ENCODE assay signal across 8 cellular contexts in genomic region chr3:19946291-19946831, GRCh38. TPM values are rescaled to one million over a fixed set of nuclear protein-coding genes. Genes with fewer than 3 reads are reported as not detected.
DNase-seq lines count a peak whose midpoint lies in the region; ATAC-seq and TF ChIP-seq lines count a peak whose summit lies in the region.

No MANE protein-coding gene starts in this region.

- peaks cover 0 to 2% (median 2%) of the 10 kb centered on the region in 3 donors for H3K27me3 Mint-ChIP-seq in CD14-positive monocyte (ENCODE audit: low read depth in 3 of 3)

- H3K4me3 Mint-ChIP-seq in CD14-positive monocyte: peak overlapping the region; percentile 98

- peaks cover 19% of the 10 kb centered on the region for H3K36me3 ChIP-seq in HUES48 (ENCODE audit: control insufficient read depth, insufficient read depth, low read length)
- H3K36me3 ChIP-seq in iPS-20b (ENCODE audit: insufficient read depth, low read depth, low read length): peaks cover 9% of the 10 kb centered on the region

- H3K36me3 Mint-ChIP-seq in CD14-positive monocyte: peaks cover 5% of the 10 kb centered on the region in 2 donors

- intact Hi-C loops in CD14-positive monocyte (cut with micrococcal nuclease): loop anchor here (2.0 to 5.0 kb wide), 2 partner anchors 96 to 240 kb away; partner anchors contain the start of genes KAT2B (in 2 of the 2) and SGO1 (in 2 of the 2)

- no peak for DNase-seq in CD14-positive monocyte (ENCODE audit: low spot score)
- peak; percentile 6 for DNase-seq in stromal cell of bone marrow (ENCODE audit: low read depth)
- DNase-seq in dedifferentiated amniotic fluid mesenchymal stem cell (ENCODE audit: extremely low spot score): no peak

- peaks cover 32% of the 10 kb centered on the region for H3K4me1 Mint-ChIP-seq in CD14-positive monocyte

- peak overlapping the region; percentile 76 for H3K4me3 ChIP-seq in HUES48 (ENCODE audit: low read depth, low read length)
- peak overlapping the region; percentile 99 for H3K4me3 ChIP-seq in iPS-20b (ENCODE audit: low read length)

- peak overlapping the region; percentile 96 for H3K27ac ChIP-seq in HUES48 (ENCODE audit: low read depth, low read length)
- H3K27ac ChIP-seq in adipose tissue (ENCODE audit: low read depth, low read length): peak overlapping the region; percentile 70
- H3K27ac ChIP-seq in iPS-20b (ENCODE audit: low read length): peak overlapping the region; percentile 95

- H3K4me1 ChIP-seq in HUES48 (ENCODE audit: control insufficient read depth, insufficient read depth, low read length) (peaks cover 26% of the 10 kb centered on the region), iPS-20b (ENCODE audit: insufficient read depth, low read length) (peaks cover 12% of the 10 kb centered on the region; the same call in 1 of the 2 replicates)

- H3K9ac ChIP-seq in HUES48 (ENCODE audit: low read depth, low read length) (peak overlapping the region; percentile 82), iPS-20b (ENCODE audit: low read depth, low read length) (peak overlapping the region; percentile 87)

- H3K27me3 ChIP-seq in HUES48 (ENCODE audit: control insufficient read depth, insufficient read depth, low read length) (no peaks in the 10 kb centered on the region), iPS-20b (ENCODE audit: insufficient read depth, low read length) (no peaks in the 10 kb centered on the region)

- TF ChIP-seq CTCF in CD14-positive monocyte (IDR thresholded peaks at IDR 0.05): no peak

- WGBS in adipose tissue, 3 donors: 16 to 30% (median 21%) methylated on average over 17 of the region's 17 CpGs

- peak overlapping the region; percentile 97 to 99 (median 98) for H3K27ac Mint-ChIP-seq in CD14-positive monocyte

- peaks cover 0 to 2% (median 0%) of the 10 kb centered on the region in 7 donors for H3K9me3 Mint-ChIP-seq in CD14-positive monocyte

- no peaks in the 10 kb centered on the region for H3K9me3 ChIP-seq in HUES48 (ENCODE audit: control insufficient read depth, insufficient read depth, low read length)
- H3K9me3 ChIP-seq in iPS-20b (ENCODE audit: insufficient read depth, low read depth, low read length): no peaks in the 10 kb centered on the region

- ATAC-seq in GM19463 (IDR thresholded peaks at IDR 0.05; ENCODE audit: unreplicated experiment) (peak; percentile 2), GM18858 (IDR thresholded peaks at IDR 0.05; ENCODE audit: unreplicated experiment) (no peak)

RNA-seq across cellular contexts. Expression of gene RAB5A, which starts 0.5 kb away (rescaled TPM):
- 10 to 100 TPM; 33.8 to 60.2 TPM for polyA plus RNA-seq in CD14-positive monocyte
- polyA plus RNA-seq in adipose tissue: 10 to 100 TPM; 11.4 to 54.8 (median 27.6) TPM

RNA-seq across cellular contexts. Expression of gene EFHB, which starts 12.3 kb away (rescaled TPM):
- polyA plus RNA-seq in CD14-positive monocyte: under 1 TPM; 0.16 to 0.80 TPM
- polyA plus RNA-seq in adipose tissue: 1 to 10 TPM in 1 of 3 donors, under 1 TPM in 2; 0.21 to 3.5 (median 0.41) TPM
